In the genomic region with DNA sequence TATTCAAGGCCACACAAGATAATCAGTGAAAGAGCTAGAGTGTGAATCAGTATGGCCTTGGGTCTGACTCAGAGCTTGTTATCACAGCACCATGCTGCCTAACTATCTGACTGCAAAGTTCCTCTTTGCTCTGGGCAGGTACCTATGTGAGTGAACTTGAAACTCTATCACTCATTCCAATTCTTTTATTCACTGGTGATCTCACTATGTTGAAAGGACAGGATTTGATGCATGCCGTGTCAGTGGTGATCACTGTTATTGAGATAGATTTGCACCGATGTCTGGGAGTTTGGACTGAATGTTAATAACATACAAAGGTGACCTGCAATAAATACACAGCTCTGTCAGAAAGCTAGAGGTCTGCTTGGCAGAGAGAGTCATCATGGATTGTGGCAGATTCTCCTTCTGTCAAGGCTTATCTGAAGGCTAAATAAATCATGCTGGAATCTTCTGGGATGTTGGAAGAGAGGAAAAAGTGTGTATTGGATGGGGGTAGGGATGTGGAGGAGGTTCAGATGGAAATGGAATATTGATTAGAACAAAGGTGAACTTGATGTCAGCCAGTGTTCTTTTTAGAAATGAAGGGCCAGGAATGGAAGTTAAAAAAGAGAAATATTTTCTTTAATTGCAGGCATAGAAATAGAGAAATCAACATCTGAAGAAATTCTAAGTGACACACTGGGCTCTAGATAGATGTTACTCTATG, we compare ENCODE assay signal across 11 cellular contexts.
DNase-seq lines count a peak whose midpoint lies in the region; ATAC-seq, FAIRE-seq and TF ChIP-seq lines count a peak whose summit lies in the region.
"Had no signal": no experiment of that assay in that cellular context is flagged by ENCODE, and none has a peak within 500 bp of the region (broad histone marks: within the 10 kb centered on the region; RNA-seq: fewer than 3 reads in every experiment).

No MANE protein-coding gene starts in this region.

- H3K9me3 Mint-ChIP-seq in activated CD4-positive, alpha-beta memory T cell treated with anti-CD3 and anti-CD28 coated beads for 36 hours, result no peaks in the 10 kb centered on the region
- no peaks in the 10 kb centered on the region for H3K9me3 Mint-ChIP-seq in stimulated activated naive CD8-positive, alpha-beta T cell treated with anti-CD3 and anti-CD28 coated beads, Interleukin-15, Interleukin-2, amounts not matched to agents 100 ng/mL and 50 ng/mL, for 24 hours
- H3K9me3 Mint-ChIP-seq: IgD-negative memory B cell had no signal

- H4K20me1 ChIP-seq in HepG2 (ENCODE audit: insufficient read depth, low read length), result no peaks in the 10 kb centered on the region
- H4K20me1 ChIP-seq: BLaER1 treated with 17β-estradiol and CSF1 and Interleukin-3, amounts not matched to agents 10 nM and 100 nM had no signal

- no peaks in the 10 kb centered on the region for H3K36me3 Mint-ChIP-seq in activated CD4-positive, alpha-beta memory T cell treated with anti-CD3 and anti-CD28 coated beads for 36 hours
- H3K36me3 Mint-ChIP-seq in stimulated activated naive CD8-positive, alpha-beta T cell treated with anti-CD3 and anti-CD28 coated beads, Interleukin-15, Interleukin-2, amounts not matched to agents 100 ng/mL and 50 ng/mL, for 24 hours (ENCODE audit: low read depth), result no peaks in the 10 kb centered on the region
- H3K36me3 Mint-ChIP-seq: IgD-negative memory B cell, naive B cell had no signal

- no peak overlapping the region for H3K4me3 Mint-ChIP-seq in activated CD4-positive, alpha-beta memory T cell treated with anti-CD3 and anti-CD28 coated beads for 36 hours
- H3K4me3 Mint-ChIP-seq in stimulated activated naive CD8-positive, alpha-beta T cell treated with anti-CD3 and anti-CD28 coated beads, Interleukin-15, Interleukin-2, amounts not matched to agents 100 ng/mL and 50 ng/mL, for 24 hours, result no peak overlapping the region
- H3K4me3 Mint-ChIP-seq: IgD-negative memory B cell, naive B cell had no signal

- no peak for TF ChIP-seq CTCF in liver (IDR thresholded peaks at IDR 0.05; ENCODE audit: low read depth, low read length, missing input control)
- no peak for TF ChIP-seq CTCF in HepG2 (CRISPR knock-in tag; IDR thresholded peaks at IDR 0.05)
- no peak for TF ChIP-seq CTCF in gastrocnemius medialis (IDR thresholded peaks at IDR 0.05 in 4 of 5, conservative IDR thresholded peaks at IDR 0.05 in 1 of 5)
- no peak for TF ChIP-seq CTCF in upper lobe of right lung (IDR thresholded peaks at IDR 0.05)

- H2AFZ ChIP-seq in HepG2 (ENCODE audit: low read length), result no peak overlapping the region

- no TSS peak for BruUV-seq in HepG2 (replicated peaks; lab: Mats Ljungman, UMichigan)

- no peak overlapping the region for H3K4me2 ChIP-seq in HepG2 (ENCODE audit: low read depth, low read length)
- H3K4me2 ChIP-seq: BLaER1 treated with 17β-estradiol and CSF1 and Interleukin-3, amounts not matched to agents 10 nM and 100 nM had no signal

- H3K27ac ChIP-seq in liver (ENCODE audit: low read depth in 1 of 2, low read length in 2 of 2), result no peak overlapping the region
- no peak overlapping the region for H3K27ac ChIP-seq in HepG2 (ENCODE audit: extremely low read length, insufficient read depth, low read length)
- H3K27ac ChIP-seq in gastrocnemius medialis, result no peak overlapping the region
- no peak overlapping the region for H3K27ac ChIP-seq in upper lobe of right lung
- H3K27ac ChIP-seq: BLaER1 treated with 17β-estradiol and CSF1 and Interleukin-3, amounts not matched to agents 10 nM and 100 nM had no signal

- no peaks in the 10 kb centered on the region for H3K27me3 ChIP-seq in liver (ENCODE audit: control insufficient read depth in 4 of 4, insufficient read depth in 4 of 4, low read length in 3 of 4)
- H3K27me3 ChIP-seq in HepG2 (ENCODE audit: control insufficient read depth in 1 of 2, insufficient read depth in 2 of 2, low read length in 2 of 2), result 0 out of 5 replicates have a peak, but pooled peaks cover 0 to 3% of the 10 kb centered on the region in 2 experiments
- H3K27me3 ChIP-seq in gastrocnemius medialis, result no peaks in the 10 kb centered on the region
- H3K27me3 ChIP-seq in upper lobe of right lung, result no peaks in the 10 kb centered on the region

- CTCF ChIA-PET in HepG2 (lab: Yijun Ruan, JAX; ENCODE audit: low intra/inter-chr PET ratio, low total read pairs), result no interaction called here
- CTCF ChIA-PET in activated CD4-positive, alpha-beta memory T cell treated with anti-CD3 and anti-CD28 coated beads for 36 hours (lab: Charles Lee), result no interaction called here

- H3K4me3 ChIP-seq in liver (ENCODE audit: low read depth in 1 of 3, low read length in 3 of 3) (no peak overlapping the region), HepG2 (replicated peaks in 1 of 3; ENCODE audit: insufficient read depth in 1 of 3, low read depth in 2 of 3, low read length in 3 of 3) (no peak overlapping the region), gastrocnemius medialis (no peak overlapping the region), upper lobe of right lung (no peak overlapping the region)
- H3K4me3 ChIP-seq: BLaER1 treated with 17β-estradiol and CSF1 and Interleukin-3, amounts not matched to agents 10 nM and 100 nM had no signal

- H3K27me3 Mint-ChIP-seq in activated CD4-positive, alpha-beta memory T cell treated with anti-CD3 and anti-CD28 coated beads for 36 hours, result peaks cover 41% of the 10 kb centered on the region
- H3K27me3 Mint-ChIP-seq in stimulated activated naive CD8-positive, alpha-beta T cell treated with anti-CD3 and anti-CD28 coated beads, Interleukin-15, Interleukin-2, amounts not matched to agents 100 ng/mL and 50 ng/mL, for 24 hours, result peaks cover 44% of the 10 kb centered on the region

- in situ Hi-C loops in HepG2 (cut with HindIII; ENCODE audit: extremely low pct_ligation_motif_present, low pct_unique_long_range_greater_than_20kb) (no loop called here), gastrocnemius medialis (cut with MboI; ENCODE audit: low sequenced_read_pairs in 4 of 4) (no loop called here)

- ATAC-seq in HepG2 (no peak), HG02938 (IDR thresholded peaks at IDR 0.05; ENCODE audit: unreplicated experiment) (peak; percentile 73), gastrocnemius medialis (no peak), upper lobe of right lung (no peak)

- H3K9ac ChIP-seq in liver (ENCODE audit: low read depth in 1 of 2, low read length in 2 of 2) (no peak overlapping the region), HepG2 (ENCODE audit: insufficient read depth, low read depth, low read length) (no peak overlapping the region)
- H3K9ac ChIP-seq: BLaER1 treated with 17β-estradiol and CSF1 and Interleukin-3, amounts not matched to agents 10 nM and 100 nM had no signal

- no peaks in the 10 kb centered on the region for H3K36me3 ChIP-seq in liver (ENCODE audit: control insufficient read depth in 4 of 4, insufficient read depth in 3 of 4, low read depth in 1 of 4, low read length in 3 of 4)
- H3K36me3 ChIP-seq in HepG2 (replicated peaks in 1 of 2; ENCODE audit: control insufficient read depth in 1 of 2, insufficient read depth in 2 of 2, low read length in 2 of 2), result no peaks in the 10 kb centered on the region
- H3K36me3 ChIP-seq in gastrocnemius medialis, result no peaks in the 10 kb centered on the region
- H3K36me3 ChIP-seq in upper lobe of right lung, result no peaks in the 10 kb centered on the region
- H3K36me3 ChIP-seq: BLaER1 treated with 17β-estradiol and CSF1 and Interleukin-3, amounts not matched to agents 10 nM and 100 nM had no signal

- POLR2A ChIA-PET in HepG2 (lab: Yijun Ruan, JAX), result no interaction called here
- POLR2A ChIA-PET in activated CD4-positive, alpha-beta memory T cell treated with anti-CD3 and anti-CD28 coated beads for 36 hours (lab: Charles Lee), result interaction anchor here (0.9 kb wide), 2 partner anchors 204 to 492 kb away, joined by 3 to 4 read pairs; no protein-coding TSS in a partner anchor

- no peak for FAIRE-seq in HepG2 (lab: Jason Lieb, UNC)

- H3K9me3 ChIP-seq in liver (ENCODE audit: control insufficient read depth in 4 of 4, low read length in 3 of 4) (no peaks in the 10 kb centered on the region), HepG2 (ENCODE audit: low read length) (no peaks in the 10 kb centered on the region), gastrocnemius medialis (no peaks in the 10 kb centered on the region), upper lobe of right lung (no peaks in the 10 kb centered on the region)
- H3K9me3 ChIP-seq: BLaER1 treated with 17β-estradiol and CSF1 and Interleukin-3, amounts not matched to agents 10 nM and 100 nM had no signal

- no peak for TF ChIP-seq RAD21 in liver (IDR thresholded peaks at IDR 0.05)
- TF ChIP-seq RAD21 in HepG2 (CRISPR knock-in tag; IDR thresholded peaks at IDR 0.05), result no peak

- TF ChIP-seq POLR2A in HepG2 (IDR thresholded peaks at IDR 0.05; ENCODE audit: insufficient read depth in 1 of 2, low read depth in 2 of 2, low read length in 2 of 2) (no peak), gastrocnemius medialis (IDR thresholded peaks at IDR 0.05) (no peak)

- DNase-seq in HepG2 (ENCODE audit: low spot score) (no peak), gastrocnemius medialis (no peak), upper lobe of right lung (no peak), NCI-H446 (lab: John Stamatoyannopoulos, UW) (no peak)
- DNase-seq in activated CD4-positive, alpha-beta memory T cell treated with anti-CD3 and anti-CD28 coated beads for 36 hours, result peak; percentile 36
- DNase-seq: naive B cell had no signal

- TF ChIP-seq EP300 in HepG2 (IDR thresholded peaks at IDR 0.05; ENCODE audit: low read depth in 2 of 2, low read length in 2 of 2) (no peak), HepG2 (CRISPR knock-in tag; IDR thresholded peaks at IDR 0.05; ENCODE audit: borderline replicate concordance) (no peak)

- H3K27ac Mint-ChIP-seq in activated CD4-positive, alpha-beta memory T cell treated with anti-CD3 and anti-CD28 coated beads for 36 hours, result no peak overlapping the region
- peak overlapping the region; percentile 10 for H3K27ac Mint-ChIP-seq in stimulated activated naive CD8-positive, alpha-beta T cell treated with anti-CD3 and anti-CD28 coated beads, Interleukin-15, Interleukin-2, amounts not matched to agents 100 ng/mL and 50 ng/mL, for 24 hours
- H3K27ac Mint-ChIP-seq: IgD-negative memory B cell, naive B cell had no signal

- peaks cover 25% of the 10 kb centered on the region for H3K4me1 Mint-ChIP-seq in activated CD4-positive, alpha-beta memory T cell treated with anti-CD3 and anti-CD28 coated beads for 36 hours (ENCODE audit: low read depth)
- peaks cover 25% of the 10 kb centered on the region for H3K4me1 Mint-ChIP-seq in stimulated activated naive CD8-positive, alpha-beta T cell treated with anti-CD3 and anti-CD28 coated beads, Interleukin-15, Interleukin-2, amounts not matched to agents 100 ng/mL and 50 ng/mL, for 24 hours (ENCODE audit: low read depth)
- H3K4me1 Mint-ChIP-seq: naive B cell had no signal

- 54% methylated on average over 2 of the region's 2 CpGs for WGBS in liver
- WGBS in HepG2 (ENCODE audit: low lambda C conversion rate), result 0% methylated on average over 2 of the region's 2 CpGs

- peaks cover 0 to 13% (median 5%) of the 10 kb centered on the region in 4 donors for H3K4me1 ChIP-seq in liver (ENCODE audit: control insufficient read depth in 4 of 4, insufficient read depth in 4 of 4, low read length in 3 of 4)
- H3K4me1 ChIP-seq in HepG2 (ENCODE audit: insufficient read depth, low read length), result no peaks in the 10 kb centered on the region
- peaks cover 5% of the 10 kb centered on the region in 2 donors for H3K4me1 ChIP-seq in gastrocnemius medialis
- H3K4me1 ChIP-seq in upper lobe of right lung, result no peaks in the 10 kb centered on the region

- intact Hi-C loops in HepG2 (cut with micrococcal nuclease; ENCODE audit: unreplicated experiment) (no loop called here), gastrocnemius medialis (cut with DNase I; ENCODE audit: low total_unique reads) (no loop called here), upper lobe of right lung (cut with DNase I) (no loop called here)
- intact Hi-C loops in activated CD4-positive, alpha-beta memory T cell treated with anti-CD3 and anti-CD28 coated beads for 36 hours (cut with micrococcal nuclease), result loop anchor here (1.0 to 10.0 kb wide), 7 partner anchors 173 to 725 kb away; no protein-coding TSS in a partner anchor

- H3K79me2 ChIP-seq in HepG2 (ENCODE audit: insufficient read depth, low read length), result no peaks in the 10 kb centered on the region
